21 cellular contexts compared by ENCODE assay signal in the genomic region with DNA sequence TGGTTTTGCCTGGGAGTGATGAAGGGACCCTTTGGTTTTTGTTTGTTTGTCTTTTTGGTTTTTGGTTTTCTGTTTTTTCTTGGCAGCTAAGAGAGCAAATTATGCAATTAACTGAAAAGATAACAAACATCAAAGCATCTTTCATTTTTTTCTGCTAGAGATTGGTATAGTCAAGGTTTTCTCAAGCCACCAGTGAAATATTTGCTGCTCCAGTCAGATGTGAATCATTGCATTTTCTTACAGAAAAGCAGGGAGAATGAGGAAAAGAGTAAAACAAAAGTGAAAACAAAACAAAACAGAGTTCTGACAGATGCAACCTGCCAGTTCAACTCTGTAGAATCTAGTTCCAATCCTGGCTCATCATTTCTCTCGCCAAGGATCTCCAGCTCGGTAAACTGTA.
DNase-seq lines count a peak whose midpoint lies in the region; ATAC-seq lines count a peak whose summit lies in the region.
"Had no signal": no experiment of that assay in that cellular context is flagged by ENCODE, and none has a peak within 500 bp of the region (broad histone marks: within the 10 kb centered on the region; RNA-seq: fewer than 3 reads in every experiment).

No MANE protein-coding gene starts in this region.

- DNase-seq in ELR (ENCODE audit: low read depth) (peak; percentile 52), LHCN-M2 (ENCODE audit: low read depth) (peak; percentile 61), astrocyte of the hippocampus (ENCODE audit: low read depth, low spot score) (peak; percentile 14), NCI-H1092 (lab: John Stamatoyannopoulos, UW) (no peak)
- DNase-seq: 8988T; ACHN; BE2C; C1 segment of cervical spinal cord; CD4-positive, alpha-beta memory T cell; CD4-positive, CD25-positive, alpha-beta regulatory T cell; CD8-positive, alpha-beta memory T cell; COR-L47; DMS 273 treated with DMSO at 0.1 percent for 48 hours; DMS153; DMS53; DMS79; DND-41; EL; GF-D8 had no signal

- ATAC-seq in HG03139 (IDR thresholded peaks at IDR 0.05; ENCODE audit: unreplicated experiment) (no peak), HG02623 (IDR thresholded peaks at IDR 0.05; ENCODE audit: unreplicated experiment) (no peak)
